Comparison of ENCODE assay signal across 15 cellular contexts in the genomic region with DNA sequence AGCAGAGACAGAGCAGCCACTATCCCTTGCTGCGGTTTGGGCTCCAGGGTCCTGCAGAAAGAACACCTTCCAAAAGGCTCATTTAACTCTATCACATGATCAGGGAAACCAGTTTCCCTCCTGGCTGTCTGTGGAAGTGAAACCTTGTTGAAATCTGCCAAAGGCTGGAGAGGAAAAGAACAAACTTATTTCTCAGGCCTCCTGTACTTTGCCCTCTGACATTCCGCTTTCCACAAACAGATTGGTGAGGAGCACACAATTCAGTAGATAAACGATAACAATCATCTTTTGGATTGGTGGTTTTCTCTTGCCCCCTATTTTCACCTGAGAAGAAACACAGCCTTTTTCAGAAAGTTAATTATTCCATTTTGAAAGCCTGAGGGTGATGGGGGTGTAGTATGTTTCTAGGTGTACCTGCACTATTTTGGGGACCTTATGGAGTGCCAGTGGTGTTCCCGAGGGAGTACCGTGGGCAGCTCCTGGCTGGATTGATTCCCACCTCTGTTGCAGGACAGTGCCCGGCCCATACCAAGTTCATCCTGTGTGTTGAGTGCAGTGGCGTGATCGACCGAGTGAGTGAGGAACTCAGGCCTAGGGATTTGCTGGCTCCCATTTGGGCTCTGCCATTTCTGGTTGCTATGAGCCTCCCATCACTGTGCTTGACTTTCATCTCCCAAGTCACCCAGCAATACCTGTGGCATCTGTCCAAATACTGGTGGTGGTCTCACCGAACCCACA.
DNase-seq lines count a peak whose midpoint lies in the region; ATAC-seq, FAIRE-seq and TF ChIP-seq lines count a peak whose summit lies in the region.
"Had no signal": no experiment of that assay in that cellular context is flagged by ENCODE, and none has a peak within 500 bp of the region (broad histone marks: within the 10 kb centered on the region; RNA-seq: fewer than 3 reads in every experiment).

No MANE protein-coding gene starts in this region.

- TF ChIP-seq EP300 in HepG2 (IDR thresholded peaks at IDR 0.05; ENCODE audit: low read depth in 2 of 2, low read length in 2 of 2): peak in 1 of 2 experiments; percentile 43; a peak in 1 of 4 replicates
- no peak for TF ChIP-seq EP300 in HepG2 (CRISPR knock-in tag; IDR thresholded peaks at IDR 0.05; ENCODE audit: borderline replicate concordance)

- H3K27ac ChIP-seq in body of pancreas: peak overlapping the region in 1 of 4 donors; percentile 24
- peak overlapping the region; percentile 66 for H3K27ac ChIP-seq in HepG2 (ENCODE audit: extremely low read length, insufficient read depth, low read length)
- H3K27ac ChIP-seq: SK-N-MC had no signal

- no peaks in the 10 kb centered on the region for H4K20me1 ChIP-seq in HepG2 (ENCODE audit: insufficient read depth, low read length)

- peak overlapping the region; percentile 42 for H3K27ac Mint-ChIP-seq in progenitor cell of endocrine pancreas

- no peak overlapping the region for H2AFZ ChIP-seq in HepG2 (ENCODE audit: low read length)

- no peaks in the 10 kb centered on the region for H3K27me3 Mint-ChIP-seq in progenitor cell of endocrine pancreas
- H3K27me3 Mint-ChIP-seq: CD4-positive, alpha-beta memory T cell had no signal

- no peak for TF ChIP-seq RAD21 in HepG2 (CRISPR knock-in tag; IDR thresholded peaks at IDR 0.05)

- 63 to 70% methylated on average over 10 of the region's 10 CpGs for WGBS in body of pancreas, 2 donors
- 38% methylated on average over 10 of the region's 10 CpGs for WGBS in HepG2 (ENCODE audit: low lambda C conversion rate)

- peaks cover 9% of the 10 kb centered on the region for H3K79me2 ChIP-seq in HepG2 (ENCODE audit: insufficient read depth, low read length)

- ATAC-seq in body of pancreas (peak; percentile 21), HepG2 (peak; percentile 87), GM19455 (IDR thresholded peaks at IDR 0.05; ENCODE audit: unreplicated experiment) (no peak)

- in situ Hi-C loops in HepG2 (cut with HindIII; ENCODE audit: extremely low pct_ligation_motif_present, low pct_unique_long_range_greater_than_20kb): no loop called here

- H3K36me3 Mint-ChIP-seq in progenitor cell of endocrine pancreas (ENCODE audit: insufficient read depth): peaks cover 8% of the 10 kb centered on the region

- intact Hi-C loops in body of pancreas (cut with DNase I): no loop called here
- intact Hi-C loops in HepG2 (cut with micrococcal nuclease; ENCODE audit: unreplicated experiment): loop anchor here (1.0 kb wide), 1 partner anchor 71 kb away; no protein-coding TSS in a partner anchor

- FAIRE-seq in HepG2 (lab: Jason Lieb, UNC): peak; percentile 96

- CTCF ChIA-PET in HepG2 (lab: Yijun Ruan, JAX; ENCODE audit: low intra/inter-chr PET ratio, low total read pairs): no interaction called here

- peaks cover 17% of the 10 kb centered on the region for H3K4me1 ChIP-seq in body of pancreas
- H3K4me1 ChIP-seq in HepG2 (ENCODE audit: insufficient read depth, low read length): peaks cover 50% of the 10 kb centered on the region
- H3K4me1 ChIP-seq: HAP-1 had no signal

- BruUV-seq in HepG2 (replicated peaks; lab: Mats Ljungman, UMichigan): no TSS peak

- H3K9me3 Mint-ChIP-seq in progenitor cell of endocrine pancreas (ENCODE audit: low read depth): peaks cover 5% of the 10 kb centered on the region

- TF ChIP-seq CTCF in body of pancreas (IDR thresholded peaks at IDR 0.05) (no peak), HepG2 (CRISPR knock-in tag; IDR thresholded peaks at IDR 0.05) (0 out of 2 replicates have a peak, but pooled peaks have one; percentile 13), progenitor cell of endocrine pancreas (IDR thresholded peaks at IDR 0.05; ENCODE audit: unreplicated experiment) (no peak)

- no peak overlapping the region for H3K4me3 Mint-ChIP-seq in progenitor cell of endocrine pancreas (ENCODE audit: low read depth)
- H3K4me3 Mint-ChIP-seq: CD4-positive, alpha-beta memory T cell had no signal

- H3K4me3 ChIP-seq in body of pancreas (no peak overlapping the region), HepG2 (replicated peaks in 1 of 3; ENCODE audit: insufficient read depth in 1 of 3, low read depth in 2 of 3, low read length in 3 of 3) (peak overlapping the region in 2 of 3 experiments; percentile 14 to 43; a peak in 2 of 6 replicates)
- H3K4me3 ChIP-seq: HAP-1, SK-N-MC had no signal

- H3K9ac ChIP-seq in HepG2 (ENCODE audit: insufficient read depth, low read depth, low read length): no peak overlapping the region; the same call in 1 of the 2 replicates

- H3K9me3 ChIP-seq in body of pancreas: no peaks in the 10 kb centered on the region
- H3K9me3 ChIP-seq in HepG2 (ENCODE audit: low read length): no peaks in the 10 kb centered on the region
- H3K9me3 ChIP-seq: HAP-1 had no signal

- no peaks in the 10 kb centered on the region for H3K36me3 ChIP-seq in body of pancreas (replicated peaks in 1 of 2; ENCODE audit: insufficient read depth in 1 of 2, low read depth in 2 of 2)
- peaks cover 0 to 1% of the 10 kb centered on the region in 2 experiments; a peak in 3 of 5 replicates for H3K36me3 ChIP-seq in HepG2 (replicated peaks in 1 of 2; ENCODE audit: control insufficient read depth in 1 of 2, insufficient read depth in 2 of 2, low read length in 2 of 2)
- H3K36me3 ChIP-seq: HAP-1 had no signal

- peak overlapping the region; percentile 66 for H3K4me2 ChIP-seq in HepG2 (ENCODE audit: low read depth, low read length)

- peaks cover 16% of the 10 kb centered on the region for H3K4me1 Mint-ChIP-seq in progenitor cell of endocrine pancreas (ENCODE audit: low read depth)

- peak; percentile 67 for DNase-seq in HuH-7 (ENCODE audit: low spot score)
- no peak for DNase-seq in body of pancreas
- DNase-seq in HepG2 (ENCODE audit: low spot score): peak; percentile 88
- no peak for DNase-seq in progenitor cell of endocrine pancreas (ENCODE audit: low spot score, unreplicated experiment)
- no peak for DNase-seq in kidney glomerular epithelial cell (lab: John Stamatoyannopoulos, UW)
- no peak for DNase-seq in nucleus accumbens (lab: John Stamatoyannopoulos, UW)
- no peak for DNase-seq in NCI-H2227 (lab: John Stamatoyannopoulos, UW; ENCODE audit: unreplicated experiment)
- DNase-seq: AML-193; CD4-positive, alpha-beta memory T cell; DMS 273 treated with DMSO at 0.1 percent for 48 hours; NCI-H1436 treated with DMSO at 0.1 percent for 48 hours; NCI-H2107 had no signal

- POLR2A ChIA-PET in HepG2 (lab: Yijun Ruan, JAX): interaction anchor here (1.0 to 2.1 kb wide), 2 partner anchors 70 to 102 kb away, joined by 3 to 8 read pairs; a partner anchor contains a TSS

- H3K27me3 ChIP-seq in body of pancreas (no peaks in the 10 kb centered on the region), HepG2 (ENCODE audit: control insufficient read depth in 1 of 2, insufficient read depth in 2 of 2, low read length in 2 of 2) (no peaks in the 10 kb centered on the region)

- TF ChIP-seq POLR2A in body of pancreas (IDR thresholded peaks at IDR 0.05) (no peak), HepG2 (IDR thresholded peaks at IDR 0.05; ENCODE audit: insufficient read depth in 1 of 2, low read depth in 2 of 2, low read length in 2 of 2) (no peak)

TF ChIP-seq in HepG2, 621 proteins besides CTCF, POLR2A, EP300 and RAD21 (continues in another document):
- TF ChIP-seq MED1 (CRISPR knock-in tag; IDR thresholded peaks at IDR 0.05): 0 out of 2 replicates have a peak, but pooled peaks have one; percentile 28
- TF ChIP-seq LCORL (IDR thresholded peaks at IDR 0.05): no peak
- TF ChIP-seq LCORL (CRISPR knock-in tag; IDR thresholded peaks at IDR 0.05): peak; percentile 7; the same call in 1 of the 2 replicates
- TF ChIP-seq SMARCC2 (IDR thresholded peaks at IDR 0.05): no peak
- 0 out of 2 replicates have a peak, but pooled peaks have one; percentile 14 for TF ChIP-seq SMC3 (IDR thresholded peaks at IDR 0.05; ENCODE audit: low read length)
- no peak for TF ChIP-seq ETV5 (CRISPR knock-in tag; IDR thresholded peaks at IDR 0.05; ENCODE audit: borderline replicate concordance)
- TF ChIP-seq SAP130 (CRISPR knock-in tag; IDR thresholded peaks at IDR 0.05; ENCODE audit: low read depth): peak; percentile 52
- TF ChIP-seq, protein P1, sequence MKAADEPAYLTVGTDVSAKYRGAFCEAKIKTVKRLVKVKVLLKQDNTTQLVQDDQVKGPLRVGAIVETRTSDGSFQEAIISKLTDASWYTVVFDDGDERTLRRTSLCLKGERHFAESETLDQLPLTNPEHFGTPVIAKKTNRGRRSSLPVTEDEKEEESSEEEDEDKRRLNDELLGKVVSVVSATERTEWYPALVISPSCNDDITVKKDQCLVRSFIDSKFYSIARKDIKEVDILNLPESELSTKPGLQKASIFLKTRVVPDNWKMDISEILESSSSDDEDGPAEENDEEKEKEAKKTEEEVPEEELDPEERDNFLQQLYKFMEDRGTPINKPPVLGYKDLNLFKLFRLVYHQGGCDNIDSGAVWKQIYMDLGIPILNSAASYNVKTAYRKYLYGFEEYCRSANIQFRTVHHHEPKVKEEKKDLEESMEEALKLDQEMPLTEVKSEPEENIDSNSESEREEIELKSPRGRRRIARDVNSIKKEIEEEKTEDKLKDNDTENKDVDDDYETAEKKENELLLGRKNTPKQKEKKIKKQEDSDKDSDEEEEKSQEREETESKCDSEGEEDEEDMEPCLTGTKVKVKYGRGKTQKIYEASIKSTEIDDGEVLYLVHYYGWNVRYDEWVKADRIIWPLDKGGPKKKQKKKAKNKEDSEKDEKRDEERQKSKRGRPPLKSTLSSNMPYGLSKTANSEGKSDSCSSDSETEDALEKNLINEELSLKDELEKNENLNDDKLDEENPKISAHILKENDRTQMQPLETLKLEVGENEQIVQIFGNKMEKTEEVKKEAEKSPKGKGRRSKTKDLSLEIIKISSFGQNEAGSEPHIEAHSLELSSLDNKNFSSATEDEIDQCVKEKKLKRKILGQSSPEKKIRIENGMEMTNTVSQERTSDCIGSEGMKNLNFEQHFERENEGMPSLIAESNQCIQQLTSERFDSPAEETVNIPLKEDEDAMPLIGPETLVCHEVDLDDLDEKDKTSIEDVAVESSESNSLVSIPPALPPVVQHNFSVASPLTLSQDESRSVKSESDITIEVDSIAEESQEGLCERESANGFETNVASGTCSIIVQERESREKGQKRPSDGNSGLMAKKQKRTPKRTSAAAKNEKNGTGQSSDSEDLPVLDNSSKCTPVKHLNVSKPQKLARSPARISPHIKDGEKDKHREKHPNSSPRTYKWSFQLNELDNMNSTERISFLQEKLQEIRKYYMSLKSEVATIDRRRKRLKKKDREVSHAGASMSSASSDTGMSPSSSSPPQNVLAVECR (CRISPR knock-in tag; IDR thresholded peaks at IDR 0.05; ENCODE audit: borderline replicate concordance): peak; percentile 33; the same call in 1 of the 2 replicates
- no peak for TF ChIP-seq NFIC (IDR thresholded peaks at IDR 0.05; ENCODE audit: low read length)
- 0 out of 2 replicates have a peak, but pooled peaks have one; percentile 15 for TF ChIP-seq SALL2 (CRISPR knock-in tag; IDR thresholded peaks at IDR 0.05)
- peak; percentile 45; the same call in 1 of the 2 replicates for TF ChIP-seq KDM6A (CRISPR knock-in tag; IDR thresholded peaks at IDR 0.05; ENCODE audit: low read depth)
- no peak for TF ChIP-seq ARHGAP35 (CRISPR knock-in tag; IDR thresholded peaks at IDR 0.05; ENCODE audit: borderline replicate concordance)
- TF ChIP-seq CREM (IDR thresholded peaks at IDR 0.05): no peak
- TF ChIP-seq CREM (CRISPR knock-in tag; IDR thresholded peaks at IDR 0.05): no peak

Comparison
In these comparisons a context has a peak if more than half of its experiments do, and no peak if none do; other contexts are left out.
1. DNase-seq: peak in HuH-7 (single experiment) and HepG2 (single experiment); none in body of pancreas (0 of 4), progenitor cell of endocrine pancreas (single experiment), kidney glomerular epithelial cell (single experiment), nucleus accumbens (0 of 56) and NCI-H2227 (single experiment).
2. H3K4me3 ChIP-seq: peak in HepG2 (2 of 3); none in body of pancreas (0 of 2).